ENCODE assay signal across 2 cellular contexts in genomic region chrX:130108647-130109428, GRCh38.
TF ChIP-seq lines count a peak whose summit lies in the region.

No MANE protein-coding gene starts in this region.

TF ChIP-seq in IMR-90, 13 proteins besides CTCF, POLR2A, EP300 and RAD21 (continued from another document):
- TF ChIP-seq ELK1 (IDR thresholded peaks at IDR 0.05; ENCODE audit: borderline replicate concordance, low read depth, low read length) (no peak), MAZ (IDR thresholded peaks at IDR 0.05; ENCODE audit: borderline replicate concordance, low read depth, low read length) (no peak), CEBPB (IDR thresholded peaks at IDR 0.05; ENCODE audit: low read depth, low read length) (no peak), MXI1 (IDR thresholded peaks at IDR 0.05; ENCODE audit: borderline replicate concordance, low read depth, low read length) (no peak), RCOR1 (IDR thresholded peaks at IDR 0.05; ENCODE audit: insufficient replicate concordance, low read length) (no peak), SMC3 (IDR thresholded peaks at IDR 0.05; ENCODE audit: low read depth, low read length) (no peak)
TF ChIP-seq in IMR-90: peak in this region for 0.

TF ChIP-seq in WTC11, 78 proteins besides CTCF, POLR2A, EP300 and RAD21 (continued from another document):
- TF ChIP-seq ZNF512 (CRISPR knock-in tag; IDR thresholded peaks at IDR 0.05; ENCODE audit: borderline replicate concordance) (no peak), SP1 (CRISPR knock-in tag; conservative IDR thresholded peaks at IDR 0.05) (no peak), PREB (CRISPR knock-in tag; IDR thresholded peaks at IDR 0.05; ENCODE audit: borderline replicate concordance) (no peak), ATF2 (CRISPR knock-in tag; IDR thresholded peaks at IDR 0.05; ENCODE audit: borderline replicate concordance, low read depth) (no peak), ZNF232 (CRISPR knock-in tag; IDR thresholded peaks at IDR 0.05) (no peak), TCF7 (CRISPR knock-in tag; IDR thresholded peaks at IDR 0.05; ENCODE audit: low read depth) (no peak), ZNF219 (CRISPR knock-in tag; IDR thresholded peaks at IDR 0.05; ENCODE audit: borderline replicate concordance) (no peak), TP53 (CRISPR knock-in tag; IDR thresholded peaks at IDR 0.05) (no peak), ZNF396 (CRISPR knock-in tag; IDR thresholded peaks at IDR 0.05; ENCODE audit: borderline replicate concordance) (no peak), ZBTB43 (CRISPR knock-in tag; IDR thresholded peaks at IDR 0.05) (no peak), MLX (CRISPR knock-in tag; IDR thresholded peaks at IDR 0.05) (no peak), FOXK1 (CRISPR knock-in tag; IDR thresholded peaks at IDR 0.05) (no peak)
